ENCODE assay signal across 1 cellular context in the genomic region with DNA sequence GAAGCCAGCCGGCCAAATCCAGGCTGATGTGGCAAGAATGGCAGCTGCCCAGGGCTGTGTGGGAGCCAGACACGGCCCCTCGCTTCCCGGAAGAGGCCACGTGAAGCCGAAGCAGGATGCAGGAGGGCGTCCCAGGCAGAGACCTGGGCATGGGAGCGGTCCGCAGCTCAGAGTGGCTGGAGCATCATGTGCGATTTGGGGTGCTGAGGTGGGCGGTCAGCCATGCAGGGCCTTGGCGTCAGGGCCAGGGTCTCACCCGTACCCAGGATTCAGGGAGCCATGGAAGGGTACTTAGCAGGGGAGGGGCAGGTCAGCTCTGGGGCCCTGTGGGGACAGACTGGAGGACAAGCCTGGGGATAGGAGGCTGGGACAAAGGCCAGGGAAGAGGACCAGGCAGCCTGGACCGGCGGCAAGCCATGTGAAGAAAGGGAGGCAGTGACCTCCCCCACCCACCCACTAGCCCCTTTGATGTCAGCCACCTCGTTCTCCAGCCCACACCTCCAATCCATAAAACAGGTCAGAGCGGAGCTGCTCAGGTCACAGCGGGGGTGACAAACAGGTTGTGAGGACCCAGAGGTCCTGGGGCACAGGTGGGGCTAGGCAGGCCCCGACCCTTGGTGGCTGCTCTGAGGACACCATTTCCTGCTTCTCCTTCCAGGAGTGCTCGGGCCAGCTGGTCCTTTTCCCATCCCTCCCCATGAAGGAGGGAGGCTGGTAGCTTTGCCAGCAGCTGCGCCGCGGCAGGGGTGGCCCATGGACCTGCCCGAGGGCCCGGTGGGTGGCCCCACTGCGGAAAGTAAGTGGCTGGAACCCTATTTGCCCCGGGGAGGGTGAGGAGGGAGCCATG.
TF ChIP-seq lines count a peak whose summit lies in the region.

No MANE protein-coding gene starts in this region.

TF ChIP-seq in A549, 52 proteins besides CTCF, POLR2A, EP300 and RAD21:
- no peak for TF ChIP-seq HOXB13 (CRISPR knock-in tag; IDR thresholded peaks at IDR 0.05; ENCODE audit: low read depth)
